8 cellular contexts compared by ENCODE assay signal in genomic region chr16:21517263-21517662, GRCh38.
DNase-seq lines count a peak whose midpoint lies in the region; ATAC-seq and TF ChIP-seq lines count a peak whose summit lies in the region.
"Not testable (repeated sequence)": the region's sequence is repeated elsewhere in the genome, so short reads cannot be mapped to it uniquely, and the experiment has no call there.

No MANE protein-coding gene starts in this region.

- peak overlapping the region; percentile 17 for H3K4me3 ChIP-seq in lower lobe of right lung

- H3K27me3 ChIP-seq in CD4-positive, alpha-beta T cell (ENCODE audit: control insufficient read depth, insufficient read depth, low read length); lower lobe of right lung (ENCODE audit: low read depth): not testable (repeated sequence)

- peaks cover 47% of the 10 kb centered on the region for H3K4me1 Mint-ChIP-seq in CD4-positive, alpha-beta T cell (ENCODE audit: low read depth)
- peaks cover 41% of the 10 kb centered on the region for H3K4me1 Mint-ChIP-seq in activated CD8-positive, alpha-beta T cell treated with anti-CD3 and anti-CD28 coated beads, Interleukin-2, amount 10 ng/mL, durations not matched to agents 7 days and 5 days (ENCODE audit: low read depth)
- H3K4me1 Mint-ChIP-seq in stimulated activated effector memory CD8-positive, alpha-beta T cell treated with anti-CD3 and anti-CD28 coated beads, Interleukin-12 subunit alpha, Interleukin-12 subunit beta, amount 100 ng/mL, for 72 hours, result peaks cover 52% of the 10 kb centered on the region

- POLR2A ChIA-PET in CD4-positive, alpha-beta T cell (lab: Charles Lee), result not testable (repeated sequence)
- POLR2A ChIA-PET in activated CD8-positive, alpha-beta T cell treated with anti-CD3 and anti-CD28 coated beads, Interleukin-2, amount 10 ng/mL, durations not matched to agents 7 days and 5 days (lab: Charles Lee), result interaction anchor here (0.6 kb wide), 1 partner anchor 634 kb away, joined by 3 read pairs; no protein-coding TSS in a partner anchor

- H3K27ac ChIP-seq in CD4-positive, alpha-beta T cell (ENCODE audit: low read depth, low read length); lower lobe of right lung: not testable (repeated sequence)

- intact Hi-C loops in CD4-positive, alpha-beta T cell (cut with DNase I, micrococcal nuclease); lower lobe of right lung (cut with DNase I): not testable (repeated sequence)

- ATAC-seq in CD4-positive, alpha-beta T cell (ENCODE audit: poor library complexity); activated CD8-positive, alpha-beta T cell treated with anti-CD3 and anti-CD28 coated beads, Interleukin-2, amount 10 ng/mL, durations not matched to agents 7 days and 5 days; lower lobe of right lung; stimulated activated effector memory CD8-positive, alpha-beta T cell treated with anti-CD3 and anti-CD28 coated beads, Interleukin-12 subunit alpha, Interleukin-12 subunit beta, amount 100 ng/mL, for 72 hours: not testable (repeated sequence)
- ATAC-seq in GM19328 (IDR thresholded peaks at IDR 0.05; ENCODE audit: unreplicated experiment) (peak; percentile 15), HG03097 (IDR thresholded peaks at IDR 0.05; ENCODE audit: low FRiP score, unreplicated experiment) (peak; percentile 16)

- H3K4me3 Mint-ChIP-seq in CD4-positive, alpha-beta T cell, result peak overlapping the region; percentile 93
- H3K4me3 Mint-ChIP-seq in activated CD8-positive, alpha-beta T cell treated with anti-CD3 and anti-CD28 coated beads, Interleukin-2, amount 10 ng/mL, durations not matched to agents 7 days and 5 days, result peak overlapping the region; percentile 89
- peak overlapping the region; percentile 97 for H3K4me3 Mint-ChIP-seq in stimulated activated effector memory CD8-positive, alpha-beta T cell treated with anti-CD3 and anti-CD28 coated beads, Interleukin-12 subunit alpha, Interleukin-12 subunit beta, amount 100 ng/mL, for 72 hours

- H3K9me3 Mint-ChIP-seq in CD4-positive, alpha-beta T cell; activated CD8-positive, alpha-beta T cell treated with anti-CD3 and anti-CD28 coated beads, Interleukin-2, amount 10 ng/mL, durations not matched to agents 7 days and 5 days (ENCODE audit: insufficient read depth); stimulated activated effector memory CD8-positive, alpha-beta T cell treated with anti-CD3 and anti-CD28 coated beads, Interleukin-12 subunit alpha, Interleukin-12 subunit beta, amount 100 ng/mL, for 72 hours: not testable (repeated sequence)

- DNase-seq in CD4-positive, alpha-beta T cell; activated CD8-positive, alpha-beta T cell treated with anti-CD3 and anti-CD28 coated beads, Interleukin-2, amount 10 ng/mL, durations not matched to agents 7 days and 5 days; lower lobe of right lung: not testable (repeated sequence)
- DNase-seq in NCI-H69 (lab: John Stamatoyannopoulos, UW) (peak; percentile 49), cerebellar cortex (ENCODE audit: low spot score) (peak; percentile 9)
- DNase-seq in stimulated activated effector memory CD8-positive, alpha-beta T cell treated with anti-CD3 and anti-CD28 coated beads, Interleukin-12 subunit alpha, Interleukin-12 subunit beta, amount 100 ng/mL, for 72 hours (ENCODE audit: low spot score in 2 of 2), result peak in 1 of 2 donors; percentile 70

- peaks cover 14% of the 10 kb centered on the region for H3K36me3 ChIP-seq in lower lobe of right lung

- H3K4me1 ChIP-seq in lower lobe of right lung, result peaks cover 63% of the 10 kb centered on the region

- H3K9me3 ChIP-seq in CD4-positive, alpha-beta T cell (ENCODE audit: control insufficient read depth, low read length); lower lobe of right lung: not testable (repeated sequence)

- not testable (repeated sequence) for TF ChIP-seq CTCF in CD4-positive, alpha-beta T cell (IDR thresholded peaks at IDR 0.05); lower lobe of right lung (IDR thresholded peaks at IDR 0.05)

- CTCF ChIA-PET in CD4-positive, alpha-beta T cell (lab: Charles Lee), result interaction anchor here (0.7 kb wide), 1 partner anchor 10 kb away, joined by 3 read pairs; no protein-coding TSS in a partner anchor
- CTCF ChIA-PET in activated CD8-positive, alpha-beta T cell treated with anti-CD3 and anti-CD28 coated beads, Interleukin-2, amount 10 ng/mL, durations not matched to agents 7 days and 5 days (lab: Charles Lee), result not testable (repeated sequence)

- H3K27me3 Mint-ChIP-seq in CD4-positive, alpha-beta T cell; activated CD8-positive, alpha-beta T cell treated with anti-CD3 and anti-CD28 coated beads, Interleukin-2, amount 10 ng/mL, durations not matched to agents 7 days and 5 days (ENCODE audit: low read depth): not testable (repeated sequence)

- peak overlapping the region; percentile 96 for H3K27ac Mint-ChIP-seq in CD4-positive, alpha-beta T cell
- peak overlapping the region; percentile 97 for H3K27ac Mint-ChIP-seq in activated CD8-positive, alpha-beta T cell treated with anti-CD3 and anti-CD28 coated beads, Interleukin-2, amount 10 ng/mL, durations not matched to agents 7 days and 5 days
- peak overlapping the region; percentile 100 for H3K27ac Mint-ChIP-seq in stimulated activated effector memory CD8-positive, alpha-beta T cell treated with anti-CD3 and anti-CD28 coated beads, Interleukin-12 subunit alpha, Interleukin-12 subunit beta, amount 100 ng/mL, for 72 hours

- H3K36me3 Mint-ChIP-seq in CD4-positive, alpha-beta T cell (ENCODE audit: low read depth), result peaks cover 52% of the 10 kb centered on the region
- H3K36me3 Mint-ChIP-seq in activated CD8-positive, alpha-beta T cell treated with anti-CD3 and anti-CD28 coated beads, Interleukin-2, amount 10 ng/mL, durations not matched to agents 7 days and 5 days (ENCODE audit: low read depth), result peaks cover 50% of the 10 kb centered on the region
- H3K36me3 Mint-ChIP-seq in stimulated activated effector memory CD8-positive, alpha-beta T cell treated with anti-CD3 and anti-CD28 coated beads, Interleukin-12 subunit alpha, Interleukin-12 subunit beta, amount 100 ng/mL, for 72 hours, result peaks cover 80% of the 10 kb centered on the region
